Comparison of ENCODE assay signal across 8 cellular contexts in the genomic region with DNA sequence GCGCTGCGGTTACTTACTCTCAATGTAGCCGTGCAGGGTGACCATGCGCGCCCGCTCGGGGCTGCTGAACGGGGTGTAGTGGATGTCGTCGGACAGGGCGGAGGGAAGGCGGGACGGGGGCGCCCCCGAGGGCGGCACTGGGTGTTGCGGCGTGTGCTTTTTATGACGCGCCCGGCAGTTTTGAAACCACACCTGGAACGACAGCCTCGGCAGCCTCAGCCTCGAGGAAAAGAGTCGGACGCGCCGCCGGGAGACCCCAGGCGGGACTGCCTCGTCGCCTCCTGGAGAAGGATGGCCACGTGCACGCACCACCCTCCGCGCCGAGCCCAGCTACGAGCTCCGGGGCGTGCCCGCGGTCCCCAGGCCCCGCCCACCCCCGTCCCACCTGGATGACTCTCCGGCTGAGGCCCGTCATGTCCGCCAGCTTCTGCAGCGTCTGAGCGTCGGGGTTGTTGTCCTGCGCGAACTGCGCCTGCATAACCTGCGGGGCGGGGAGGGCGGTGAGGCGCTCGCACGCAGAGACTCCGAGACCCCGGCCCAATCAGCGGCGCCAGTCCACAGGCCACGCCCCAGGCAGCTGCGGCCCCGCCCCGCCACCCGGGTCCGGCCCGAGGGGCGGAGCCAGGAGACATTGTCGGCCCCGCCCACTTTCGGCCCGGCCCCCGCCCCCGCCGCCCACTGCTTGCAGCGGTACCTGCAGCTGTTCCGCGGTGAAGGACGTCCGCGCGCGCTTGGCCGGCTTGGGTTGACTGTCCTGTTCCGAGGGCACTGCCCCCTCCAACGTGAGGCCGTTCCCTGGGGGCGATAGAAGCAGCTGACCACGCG. TPM values are rescaled to one million over a fixed set of nuclear protein-coding genes. Genes with fewer than 3 reads are reported as not detected.
DNase-seq lines count a peak whose midpoint lies in the region; ATAC-seq and TF ChIP-seq lines count a peak whose summit lies in the region.

No MANE protein-coding gene starts in this region.

- H3K36me3 Mint-ChIP-seq in activated B cell treated with CpG ODN at 0.5 μM for 24 hours (ENCODE audit: low read depth), result no peaks in the 10 kb centered on the region

- H3K9me3 ChIP-seq in duodenal mucosa (ENCODE audit: control insufficient read depth in 1 of 2, low read length in 2 of 2), result no peaks in the 10 kb centered on the region

- no peaks in the 10 kb centered on the region for H3K36me3 ChIP-seq in BJ (ENCODE audit: control insufficient read depth, insufficient read depth, low read length)
- no peaks in the 10 kb centered on the region for H3K36me3 ChIP-seq in duodenal mucosa (ENCODE audit: control insufficient read depth in 1 of 2, insufficient read depth in 2 of 2, low read length in 2 of 2)

- peaks cover 57% of the 10 kb centered on the region for H3K27me3 ChIP-seq in BJ (ENCODE audit: control insufficient read depth, insufficient read depth, low read length)
- H3K27me3 ChIP-seq in duodenal mucosa (ENCODE audit: control insufficient read depth in 1 of 2, insufficient read depth in 2 of 2, low read length in 2 of 2), result peaks cover 51 to 70% of the 10 kb centered on the region in 2 donors

- intact Hi-C loops in activated B cell treated with CpG ODN at 0.5 μM for 24 hours (cut with micrococcal nuclease), result loop anchor here (5.0 kb wide), 1 partner anchor 52 kb away; no protein-coding TSS in a partner anchor

- H3K27me3 Mint-ChIP-seq in activated B cell treated with CpG ODN at 0.5 μM for 24 hours, result peaks cover 69% of the 10 kb centered on the region

- no peak overlapping the region for H3K27ac ChIP-seq in duodenal mucosa (ENCODE audit: low read depth, low read length)

- peak overlapping the region; percentile 76 for H3K4me3 Mint-ChIP-seq in activated B cell treated with CpG ODN at 0.5 μM for 24 hours

- ATAC-seq in GM21717 (IDR thresholded peaks at IDR 0.05; ENCODE audit: unreplicated experiment) (peak; percentile 52), activated B cell treated with CpG ODN at 0.5 μM for 24 hours (ENCODE audit: low read depth) (peak; percentile 80), GM19463 (IDR thresholded peaks at IDR 0.05; ENCODE audit: unreplicated experiment) (no peak)
- peak; percentile 66 for ATAC-seq in stimulated activated naive CD8-positive, alpha-beta T cell treated with anti-CD3 and anti-CD28 coated beads, Interleukin-15, Interleukin-2, amounts not matched to agents 100 U/mL and 50 U/mL, for 24 hours

- POLR2A ChIA-PET in BJ (lab: Charles Lee) (no interaction called here), activated B cell treated with CpG ODN at 0.5 μM for 24 hours (lab: Charles Lee) (interaction anchor here (0.7 to 1.2 kb wide), 3 partner anchors 52 to 1421 kb away, joined by 3 to 6 read pairs (median 4); partner anchors contain the start of gene FBXW2)

- peaks cover 16% of the 10 kb centered on the region for H3K4me1 Mint-ChIP-seq in activated B cell treated with CpG ODN at 0.5 μM for 24 hours

- DNase-seq in BJ (ENCODE audit: low read depth) (no peak), NCI-H146 treated with DMSO at 0.1 percent for 48 hours (lab: John Stamatoyannopoulos, UW; ENCODE audit: unreplicated experiment) (peak; percentile 71), activated B cell treated with CpG ODN at 0.5 μM for 24 hours (peak; percentile 49), myocyte (ENCODE audit: low read depth) (peak; percentile 71)
- DNase-seq in stimulated activated naive CD8-positive, alpha-beta T cell treated with anti-CD3 and anti-CD28 coated beads, Interleukin-15, Interleukin-2, amounts not matched to agents 100 U/mL and 50 U/mL, for 24 hours, result peak; percentile 70

- H3K4me1 ChIP-seq in duodenal mucosa (ENCODE audit: control insufficient read depth in 1 of 2, insufficient read depth in 2 of 2, low read length in 2 of 2), result peaks cover 16 to 18% of the 10 kb centered on the region in 2 donors

- H3K27ac Mint-ChIP-seq in activated B cell treated with CpG ODN at 0.5 μM for 24 hours, result no peak overlapping the region

- CTCF ChIA-PET in BJ (lab: Yijun Ruan, JAX), result interaction anchor here (1.0 kb wide), 1 partner anchor 9 kb away, joined by 3 read pairs; no protein-coding TSS in a partner anchor
- CTCF ChIA-PET in activated B cell treated with CpG ODN at 0.5 μM for 24 hours (lab: Charles Lee), result interaction anchor here (1.4 kb wide), 1 partner anchor 89 kb away, joined by 3 read pairs; no protein-coding TSS in a partner anchor

- H3K4me3 ChIP-seq in BJ (ENCODE audit: low read depth, low read length) (peak overlapping the region; percentile 20), duodenal mucosa (ENCODE audit: low read depth in 1 of 2, low read length in 2 of 2) (peak overlapping the region; percentile 26 to 45)

- no peaks in the 10 kb centered on the region for H3K9me3 Mint-ChIP-seq in activated B cell treated with CpG ODN at 0.5 μM for 24 hours

- no peak for TF ChIP-seq CTCF in BJ (IDR thresholded peaks at IDR 0.05; ENCODE audit: insufficient read depth, low read depth, low read length)
- no peak for TF ChIP-seq CTCF in activated B cell treated with CpG ODN at 0.5 μM for 24 hours (IDR thresholded peaks at IDR 0.05)

- H3K9ac ChIP-seq in duodenal mucosa (ENCODE audit: low read depth in 1 of 2, low read length in 2 of 2), result no peak overlapping the region

RNA-seq across cellular contexts. Expression of gene LHX6, which starts 15.0 kb away (rescaled TPM):
- not detected in 2 replicates for polyA plus RNA-seq in BJ (2011; rRNA removed)
- 0.09 and 0.10 TPM in 2 replicates for polyA minus RNA-seq in BJ (2011; rRNA and poly(A)+ RNA removed)
- total RNA-seq in activated B cell treated with CpG ODN at 0.5 μM for 24 hours (not detected in 2 replicates), myocyte (0.21 and 0.32 TPM in 2 replicates)
- 0.30 TPM for polyA plus RNA-seq in myocyte (2012)

RNA-seq across cellular contexts. Expression of gene RBM18, which starts 50.8 kb away (rescaled TPM):
- 14.7 and 29.3 TPM in 2 replicates for polyA plus RNA-seq in BJ (2011; rRNA removed)
- 8.2 and 9.9 TPM in 2 replicates for polyA minus RNA-seq in BJ (2011; rRNA and poly(A)+ RNA removed)
- 14.2 and 15.3 TPM in 2 replicates for total RNA-seq in activated B cell treated with CpG ODN at 0.5 μM for 24 hours
- 25.2 and 26.5 TPM in 2 replicates for total RNA-seq in myocyte
- 27.8 TPM for polyA plus RNA-seq in myocyte (2012)

RNA-seq across cellular contexts. Expression of gene MRRF, which starts 50.9 kb away (rescaled TPM):
- 35.1 and 51.2 TPM in 2 replicates for polyA plus RNA-seq in BJ (2011; rRNA removed)
- 17.5 and 21.2 TPM in 2 replicates for polyA minus RNA-seq in BJ (2011; rRNA and poly(A)+ RNA removed)
- total RNA-seq in activated B cell treated with CpG ODN at 0.5 μM for 24 hours (55.2 and 60.6 TPM in 2 replicates), myocyte (36.6 and 38.1 TPM in 2 replicates)
- 22.1 TPM for polyA plus RNA-seq in myocyte (2012)

RNA-seq across cellular contexts. Expression of gene MORN5, which starts 54.1 kb away (rescaled TPM):
- not detected in 2 replicates for polyA plus RNA-seq in BJ (2011; rRNA removed)
- polyA minus RNA-seq in BJ (2011; rRNA and poly(A)+ RNA removed), result not detected in 2 replicates
- total RNA-seq in activated B cell treated with CpG ODN at 0.5 μM for 24 hours (not detected in 2 replicates), myocyte (not detected in 2 replicates)
- 0.33 TPM for polyA plus RNA-seq in myocyte (2012)

RNA-seq across cellular contexts. Expression of gene NDUFA8, which starts 54.2 kb away (rescaled TPM):
- 52.4 and 76.6 TPM in 2 replicates for polyA plus RNA-seq in BJ (2011; rRNA removed)
- polyA minus RNA-seq in BJ (2011; rRNA and poly(A)+ RNA removed), result 23.2 and 25.3 TPM in 2 replicates
- total RNA-seq in activated B cell treated with CpG ODN at 0.5 μM for 24 hours, result 21.1 and 21.2 TPM in 2 replicates
- total RNA-seq in myocyte, result 52.9 and 53.5 TPM in 2 replicates
- 120 TPM for polyA plus RNA-seq in myocyte (2012)
